In genomic region chr1:182029379-182030331, GRCh38 we compare ENCODE assay signal across 8 cellular contexts. TPM values are rescaled to one million over a fixed set of nuclear protein-coding genes. Genes with fewer than 3 reads are reported as not detected.
DNase-seq lines count a peak whose midpoint lies in the region; ATAC-seq and TF ChIP-seq lines count a peak whose summit lies in the region.

No MANE protein-coding gene starts in this region.

- peak; percentile 23 for TF ChIP-seq CTCF in astrocyte of the cerebellum (IDR thresholded peaks at IDR 0.05; ENCODE audit: low read depth, low read length, missing control alignments)

- DNase-seq in NCI-H187 treated with DMSO at 0.1 percent for 48 hours (lab: John Stamatoyannopoulos, UW) (peak; percentile 99), T-helper 22 cell (ENCODE audit: low read depth) (peak; percentile 97), astrocyte of the cerebellum (ENCODE audit: low read depth) (peak; percentile 84), hippocampal formation (lab: John Stamatoyannopoulos, UW) (peak; percentile 91 to 95), renal cortical epithelial cell (ENCODE audit: low read depth) (peak; percentile 93), GF-D8 (lab: John Stamatoyannopoulos, UW) (no peak)

- peak overlapping the region; percentile 52 for H3K4me3 ChIP-seq in astrocyte of the cerebellum (ENCODE audit: low read depth, low read length)

- in situ Hi-C loops in astrocyte of the cerebellum (cut with HindIII; ENCODE audit: low sequenced_read_pairs), result loop anchor here (5.0 kb wide), 1 partner anchor 43 kb away; no protein-coding TSS in a partner anchor

- ATAC-seq in GM18502 (IDR thresholded peaks at IDR 0.05; ENCODE audit: poor library complexity, unreplicated experiment), result peak; percentile 95
- peak; percentile 97 for ATAC-seq in HG02970 (IDR thresholded peaks at IDR 0.05; ENCODE audit: low FRiP score, unreplicated experiment)

RNA-seq across cellular contexts. Expression of gene ZNF648, which starts 31.9 kb away (rescaled TPM):
- total RNA-seq in renal cortical epithelial cell, result not detected in 2 replicates
